In the genomic region with DNA sequence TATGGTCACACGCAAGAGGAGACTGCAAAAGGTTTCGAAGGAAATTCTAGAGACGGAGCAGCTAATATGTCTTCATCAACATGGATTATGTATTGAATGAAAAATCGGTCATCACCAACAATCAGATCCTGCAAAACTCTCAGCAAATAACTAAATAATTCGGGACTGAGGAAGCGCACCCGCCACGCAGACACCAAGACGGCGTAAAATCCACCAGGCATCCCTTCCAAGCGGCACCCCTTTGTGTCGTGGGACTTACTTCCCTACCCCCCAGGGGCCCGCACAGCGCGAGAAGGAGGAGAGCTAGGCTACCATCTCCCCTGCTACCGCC, we compare ENCODE assay signal across 8 cellular contexts. TPM values are rescaled to one million over a fixed set of nuclear protein-coding genes. Genes with fewer than 3 reads are reported as not detected.
A peak's percentile ranks its signal among the peaks of the same experiment; 100 is the strongest.
DNase-seq lines count a peak whose midpoint lies in the region; ATAC-seq and TF ChIP-seq lines count a peak whose summit lies in the region.

No MANE protein-coding gene starts in this region.

- no peaks in the 10 kb centered on the region; a peak in 4 of 22 replicates for H3K36me3 ChIP-seq in BLaER1 treated with 17β-estradiol and CSF1 and Interleukin-3, amounts not matched to agents 10 nM and 100 nM
- H3K36me3 ChIP-seq in KOPT-K1 (ENCODE audit: insufficient read depth, low read length) (peaks cover 15% of the 10 kb centered on the region), left lung (no peaks in the 10 kb centered on the region), testis (ENCODE audit: low read depth, missing control alignments) (no peaks in the 10 kb centered on the region)

- TF ChIP-seq POLR2A in testis (IDR thresholded peaks at IDR 0.05), result no peak

- ATAC-seq in GM19351 (IDR thresholded peaks at IDR 0.05; ENCODE audit: unreplicated experiment) (peak; percentile 39), left lung (peak; percentile 61)

- TF ChIP-seq CTCF in MCF 10A (IDR thresholded peaks at IDR 0.05; ENCODE audit: unreplicated experiment) (no peak), left lung (IDR thresholded peaks at IDR 0.05) (peak in 1 of 2 donors; percentile 32), testis (IDR thresholded peaks at IDR 0.05) (no peak)

- CTCF ChIA-PET in MCF 10A (lab: Yijun Ruan, JAX), result interaction anchor here (0.6 to 2.9 kb wide), 9 partner anchors 9 to 337 kb away, joined by 3 to 12 read pairs (median 6); a partner anchor contains a TSS

- 0 to 2% methylated on average over 12 to 16 of the region's 16 CpGs for WGBS in testis, 2 donors

- peak overlapping the region; percentile 92 for H3K27ac Mint-ChIP-seq in MCF 10A (ENCODE audit: low read depth, unreplicated experiment)

- H4K20me1 ChIP-seq in BLaER1 treated with 17β-estradiol and CSF1 and Interleukin-3, amounts not matched to agents 10 nM and 100 nM, result peaks cover 0 to 9% (median 0%) of the 10 kb centered on the region in 11 experiments; a peak in 3 of 22 replicates

- peak overlapping the region; percentile 39 to 90 (median 74) for H3K27ac ChIP-seq in BLaER1 treated with 17β-estradiol and CSF1 and Interleukin-3, amounts not matched to agents 10 nM and 100 nM
- H3K27ac ChIP-seq in KOPT-K1 (ENCODE audit: low read depth, low read length, poor library complexity, severe bottlenecking) (peak overlapping the region; percentile 85), left lung (peak overlapping the region; percentile 88 to 94), testis (peak overlapping the region; percentile 75 to 95)

- peak overlapping the region; percentile 76 to 97 (median 87) for H3K4me2 ChIP-seq in BLaER1 treated with 17β-estradiol and CSF1 and Interleukin-3, amounts not matched to agents 10 nM and 100 nM

- H3K36me3 Mint-ChIP-seq in MCF 10A (ENCODE audit: insufficient read depth, unreplicated experiment), result peaks cover 15% of the 10 kb centered on the region

- no peaks in the 10 kb centered on the region for H3K27me3 Mint-ChIP-seq in MCF 10A (ENCODE audit: insufficient read depth, unreplicated experiment)

- BruUV-seq in MCF 10A (replicated peaks; lab: Mats Ljungman, UMichigan), result no TSS peak

- no peaks in the 10 kb centered on the region for H3K9me3 ChIP-seq in BLaER1 treated with 17β-estradiol and CSF1 and Interleukin-3, amounts not matched to agents 10 nM and 100 nM (replicated peaks in 1 of 11)
- H3K9me3 ChIP-seq in KOPT-K1 (ENCODE audit: insufficient read depth, low read length, poor library complexity, severe bottlenecking) (no peaks in the 10 kb centered on the region), left lung (no peaks in the 10 kb centered on the region), testis (no peaks in the 10 kb centered on the region)

- peaks cover 30% of the 10 kb centered on the region for H3K4me1 Mint-ChIP-seq in MCF 10A (ENCODE audit: insufficient read depth, unreplicated experiment)

- POLR2A ChIA-PET in MCF 10A (lab: Yijun Ruan, JAX), result interaction anchor here (0.5 to 5.3 kb wide), 34 partner anchors 9 to 907 kb away, joined by 3 to 115 read pairs (median 4); a partner anchor contains a TSS

- intact Hi-C loops in MCF 10A (cut with micrococcal nuclease) (loop anchor here (1.0 to 5.0 kb wide), 2 partner anchors 36 to 67 kb away; no protein-coding TSS in a partner anchor), left lung (cut with DNase I) (no loop called here), testis (cut with DNase I; ENCODE audit: low total_unique reads) (loop anchor here (5.0 kb wide), 1 partner anchor 71 kb away; a partner anchor contains a TSS)

- peak overlapping the region; percentile 75 to 88 (median 84) for H3K9ac ChIP-seq in BLaER1 treated with 17β-estradiol and CSF1 and Interleukin-3, amounts not matched to agents 10 nM and 100 nM

- DNase-seq in MCF 10A (ENCODE audit: unreplicated experiment) (no peak), left lung (no peak), testis (no peak), NCI-H524 (lab: John Stamatoyannopoulos, UW) (no peak), NCI-H1105 (lab: John Stamatoyannopoulos, UW) (no peak)

- no peaks in the 10 kb centered on the region for H3K27me3 ChIP-seq in BLaER1 treated with 17β-estradiol and CSF1 and Interleukin-3, amounts not matched to agents 10 nM and 100 nM
- H3K27me3 ChIP-seq in left lung (no peaks in the 10 kb centered on the region), testis (no peaks in the 10 kb centered on the region)

- peaks cover 56 to 68% (median 65%) of the 10 kb centered on the region in 10 experiments for H3K4me1 ChIP-seq in BLaER1 treated with 17β-estradiol and CSF1 and Interleukin-3, amounts not matched to agents 10 nM and 100 nM
- H3K4me1 ChIP-seq in left lung (peaks cover 0 to 33% of the 10 kb centered on the region in 2 donors), testis (peaks cover 24% of the 10 kb centered on the region)

- H3K4me3 ChIP-seq in BLaER1 treated with 17β-estradiol and CSF1 and Interleukin-3, amounts not matched to agents 10 nM and 100 nM, result peak overlapping the region; percentile 77 to 97 (median 84)
- H3K4me3 ChIP-seq in left lung, result peak overlapping the region; percentile 97
- peak overlapping the region; percentile 67 to 99 for H3K4me3 ChIP-seq in testis

- no peaks in the 10 kb centered on the region for H3K9me3 Mint-ChIP-seq in MCF 10A (ENCODE audit: unreplicated experiment)

- peak overlapping the region; percentile 97 for H3K4me3 Mint-ChIP-seq in MCF 10A (ENCODE audit: unreplicated experiment)

RNA-seq across cellular contexts. Expression of a gene that starts 0.7 kb away (rescaled TPM):
- total RNA-seq in MCF 10A (2022) (6.8 and 7.0 TPM in 2 replicates), left lung (10 to 100 TPM; 10.3 to 11.0 TPM), testis (10 to 100 TPM; 10.8 to 10.9 TPM)
- polyA plus RNA-seq in testis (ENCODE audit: insufficient read depth, low read depth, low replicate concordance), result 25.2 TPM

RNA-seq across cellular contexts. Expression of a gene that starts 1.0 kb away (rescaled TPM):
- total RNA-seq in MCF 10A (2022) (7.2 and 12.9 TPM in 2 replicates), left lung (10 to 100 TPM; 17.1 to 21.0 TPM), testis (1 to 10 TPM; 5.6 to 9.8 TPM)
- polyA plus RNA-seq in testis (ENCODE audit: insufficient read depth, low read depth, low replicate concordance), result 4.4 TPM

RNA-seq across cellular contexts. Expression of a gene that starts 30.3 kb away (rescaled TPM):
- total RNA-seq in MCF 10A (2022), result 19.8 and 24.8 TPM in 2 replicates
- total RNA-seq in left lung, result 10 to 100 TPM; 48.4 to 49.8 TPM
- total RNA-seq in testis, result 100 to 1,000 TPM; 113 to 165 TPM
- 72.4 TPM for polyA plus RNA-seq in testis (ENCODE audit: insufficient read depth, low read depth, low replicate concordance)

Comparison
In these comparisons a context has a peak if more than half of its experiments do, and no peak if none do; other contexts are left out.
1. intact Hi-C loops: an anchor here in MCF 10A (1.0 to 5.0 kb wide) and testis (5.0 kb wide); none called in left lung.